2 cellular contexts compared by ENCODE assay signal in the genomic region with DNA sequence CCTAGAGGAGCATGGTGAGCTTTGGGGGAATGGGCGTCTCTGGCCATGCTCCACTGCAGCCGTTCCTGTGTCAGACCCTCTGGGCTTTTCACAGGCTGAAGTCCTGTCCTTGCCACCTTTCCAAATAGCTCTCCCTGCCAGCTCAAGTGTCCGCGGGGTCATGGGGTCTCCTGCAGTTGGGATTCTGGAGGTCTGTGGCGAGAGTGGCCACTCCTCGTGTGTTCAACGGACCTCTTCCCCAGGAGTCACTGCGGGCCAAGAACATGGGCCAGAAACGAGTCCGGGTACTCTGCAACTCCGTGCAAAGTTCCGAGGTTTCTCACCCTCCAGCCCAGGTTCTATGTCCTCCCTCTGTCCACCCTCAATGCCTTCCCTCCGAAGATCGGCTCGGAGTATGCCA.
TF ChIP-seq lines count a peak whose summit lies in the region.

No MANE protein-coding gene starts in this region.

TF ChIP-seq in K562, 482 proteins besides CTCF, POLR2A, EP300 and RAD21:
- TF ChIP-seq SRSF7 (optimal IDR thresholded peaks at IDR 0.05; ENCODE audit: low read depth, low read length) = no peak
- no peak for TF ChIP-seq ZNF75A (CRISPR knock-in tag; IDR thresholded peaks at IDR 0.05)
- TF ChIP-seq TGIF2 (CRISPR knock-in tag; IDR thresholded peaks at IDR 0.05) = no peak
- no peak for TF ChIP-seq ZNF589 (CRISPR knock-in tag; IDR thresholded peaks at IDR 0.05; ENCODE audit: low read depth)
- no peak for TF ChIP-seq SRSF9 (IDR thresholded peaks at IDR 0.05; ENCODE audit: borderline replicate concordance, low read depth, low read length)
- no peak for TF ChIP-seq CCNT2 (IDR thresholded peaks at IDR 0.05; ENCODE audit: borderline replicate concordance, extremely low read depth, insufficient read length, low read depth, low read length)
- TF ChIP-seq MAFG (tag; conservative IDR thresholded peaks at IDR 0.05) = no peak
- TF ChIP-seq ARNT (IDR thresholded peaks at IDR 0.05) = no peak
- no peak for TF ChIP-seq BACH1 (tag; IDR thresholded peaks at IDR 0.05)
- no peak for TF ChIP-seq ZFP30 (CRISPR knock-in tag; IDR thresholded peaks at IDR 0.05; ENCODE audit: borderline replicate concordance)
- no peak for TF ChIP-seq SNRNP70 (optimal IDR thresholded peaks at IDR 0.05; ENCODE audit: low read depth, low read length)
- TF ChIP-seq, protein P1, sequence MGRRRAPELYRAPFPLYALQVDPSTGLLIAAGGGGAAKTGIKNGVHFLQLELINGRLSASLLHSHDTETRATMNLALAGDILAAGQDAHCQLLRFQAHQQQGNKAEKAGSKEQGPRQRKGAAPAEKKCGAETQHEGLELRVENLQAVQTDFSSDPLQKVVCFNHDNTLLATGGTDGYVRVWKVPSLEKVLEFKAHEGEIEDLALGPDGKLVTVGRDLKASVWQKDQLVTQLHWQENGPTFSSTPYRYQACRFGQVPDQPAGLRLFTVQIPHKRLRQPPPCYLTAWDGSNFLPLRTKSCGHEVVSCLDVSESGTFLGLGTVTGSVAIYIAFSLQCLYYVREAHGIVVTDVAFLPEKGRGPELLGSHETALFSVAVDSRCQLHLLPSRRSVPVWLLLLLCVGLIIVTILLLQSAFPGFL (CRISPR knock-in tag; IDR thresholded peaks at IDR 0.05) = no peak
- no peak for TF ChIP-seq TBP (optimal IDR thresholded peaks at IDR 0.05; ENCODE audit: low read depth, low read length)
- no peak for TF ChIP-seq SAFB (IDR thresholded peaks at IDR 0.05; ENCODE audit: borderline replicate concordance, low read depth, low read length)
- no peak for TF ChIP-seq TEAD2 (tag; IDR thresholded peaks at IDR 0.05)
- no peak for TF ChIP-seq ARHGAP35 (IDR thresholded peaks at IDR 0.05; ENCODE audit: partially characterized antibody)
- no peak for TF ChIP-seq HDAC6 (IDR thresholded peaks at IDR 0.05; ENCODE audit: low read depth, low read length)
- TF ChIP-seq SLC30A9 (CRISPR knock-in tag; IDR thresholded peaks at IDR 0.05) = no peak

TF ChIP-seq in WTC11, 78 proteins besides CTCF, POLR2A, EP300 and RAD21:
- TF ChIP-seq, protein P2, sequence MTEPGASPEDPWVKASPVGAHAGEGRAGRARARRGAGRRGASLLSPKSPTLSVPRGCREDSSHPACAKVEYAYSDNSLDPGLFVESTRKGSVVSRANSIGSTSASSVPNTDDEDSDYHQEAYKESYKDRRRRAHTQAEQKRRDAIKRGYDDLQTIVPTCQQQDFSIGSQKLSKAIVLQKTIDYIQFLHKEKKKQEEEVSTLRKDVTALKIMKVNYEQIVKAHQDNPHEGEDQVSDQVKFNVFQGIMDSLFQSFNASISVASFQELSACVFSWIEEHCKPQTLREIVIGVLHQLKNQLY (CRISPR knock-in tag; IDR thresholded peaks at IDR 0.05) = no peak
- no peak for TF ChIP-seq ZNF219 (CRISPR knock-in tag; IDR thresholded peaks at IDR 0.05; ENCODE audit: borderline replicate concordance)
- no peak for TF ChIP-seq FOXJ3 (CRISPR knock-in tag; IDR thresholded peaks at IDR 0.05; ENCODE audit: borderline replicate concordance)
- TF ChIP-seq, protein P3, sequence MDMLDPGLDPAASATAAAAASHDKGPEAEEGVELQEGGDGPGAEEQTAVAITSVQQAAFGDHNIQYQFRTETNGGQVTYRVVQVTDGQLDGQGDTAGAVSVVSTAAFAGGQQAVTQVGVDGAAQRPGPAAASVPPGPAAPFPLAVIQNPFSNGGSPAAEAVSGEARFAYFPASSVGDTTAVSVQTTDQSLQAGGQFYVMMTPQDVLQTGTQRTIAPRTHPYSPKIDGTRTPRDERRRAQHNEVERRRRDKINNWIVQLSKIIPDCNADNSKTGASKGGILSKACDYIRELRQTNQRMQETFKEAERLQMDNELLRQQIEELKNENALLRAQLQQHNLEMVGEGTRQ (CRISPR knock-in tag; IDR thresholded peaks at IDR 0.05) = no peak
- TF ChIP-seq, protein P4, sequence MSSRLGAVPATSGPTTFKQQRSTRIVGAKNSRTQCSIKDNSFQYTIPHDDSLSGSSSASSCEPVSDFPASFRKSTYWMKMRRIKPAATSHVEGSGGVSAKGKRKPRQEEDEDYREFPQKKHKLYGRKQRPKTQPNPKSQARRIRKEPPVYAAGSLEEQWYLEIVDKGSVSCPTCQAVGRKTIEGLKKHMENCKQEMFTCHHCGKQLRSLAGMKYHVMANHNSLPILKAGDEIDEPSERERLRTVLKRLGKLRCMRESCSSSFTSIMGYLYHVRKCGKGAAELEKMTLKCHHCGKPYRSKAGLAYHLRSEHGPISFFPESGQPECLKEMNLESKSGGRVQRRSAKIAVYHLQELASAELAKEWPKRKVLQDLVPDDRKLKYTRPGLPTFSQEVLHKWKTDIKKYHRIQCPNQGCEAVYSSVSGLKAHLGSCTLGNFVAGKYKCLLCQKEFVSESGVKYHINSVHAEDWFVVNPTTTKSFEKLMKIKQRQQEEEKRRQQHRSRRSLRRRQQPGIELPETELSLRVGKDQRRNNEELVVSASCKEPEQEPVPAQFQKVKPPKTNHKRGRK (CRISPR knock-in tag; IDR thresholded peaks at IDR 0.05; ENCODE audit: borderline replicate concordance) = no peak
- TF ChIP-seq TEAD4 (CRISPR knock-in tag; IDR thresholded peaks at IDR 0.05) = no peak
- TF ChIP-seq, protein P1 (CRISPR knock-in tag; IDR thresholded peaks at IDR 0.05; ENCODE audit: borderline replicate concordance) = no peak
- TF ChIP-seq, protein P5, sequence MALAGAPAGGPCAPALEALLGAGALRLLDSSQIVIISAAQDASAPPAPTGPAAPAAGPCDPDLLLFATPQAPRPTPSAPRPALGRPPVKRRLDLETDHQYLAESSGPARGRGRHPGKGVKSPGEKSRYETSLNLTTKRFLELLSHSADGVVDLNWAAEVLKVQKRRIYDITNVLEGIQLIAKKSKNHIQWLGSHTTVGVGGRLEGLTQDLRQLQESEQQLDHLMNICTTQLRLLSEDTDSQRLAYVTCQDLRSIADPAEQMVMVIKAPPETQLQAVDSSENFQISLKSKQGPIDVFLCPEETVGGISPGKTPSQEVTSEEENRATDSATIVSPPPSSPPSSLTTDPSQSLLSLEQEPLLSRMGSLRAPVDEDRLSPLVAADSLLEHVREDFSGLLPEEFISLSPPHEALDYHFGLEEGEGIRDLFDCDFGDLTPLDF (CRISPR knock-in tag; IDR thresholded peaks at IDR 0.05) = no peak
- no peak for TF ChIP-seq OVOL2 (CRISPR knock-in tag; IDR thresholded peaks at IDR 0.05; ENCODE audit: borderline replicate concordance)
- TF ChIP-seq, protein P6, sequence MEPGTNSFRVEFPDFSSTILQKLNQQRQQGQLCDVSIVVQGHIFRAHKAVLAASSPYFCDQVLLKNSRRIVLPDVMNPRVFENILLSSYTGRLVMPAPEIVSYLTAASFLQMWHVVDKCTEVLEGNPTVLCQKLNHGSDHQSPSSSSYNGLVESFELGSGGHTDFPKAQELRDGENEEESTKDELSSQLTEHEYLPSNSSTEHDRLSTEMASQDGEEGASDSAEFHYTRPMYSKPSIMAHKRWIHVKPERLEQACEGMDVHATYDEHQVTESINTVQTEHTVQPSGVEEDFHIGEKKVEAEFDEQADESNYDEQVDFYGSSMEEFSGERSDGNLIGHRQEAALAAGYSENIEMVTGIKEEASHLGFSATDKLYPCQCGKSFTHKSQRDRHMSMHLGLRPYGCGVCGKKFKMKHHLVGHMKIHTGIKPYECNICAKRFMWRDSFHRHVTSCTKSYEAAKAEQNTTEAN (CRISPR knock-in tag; IDR thresholded peaks at IDR 0.05) = no peak
- no peak for TF ChIP-seq CREM (CRISPR knock-in tag; IDR thresholded peaks at IDR 0.05)
- TF ChIP-seq, protein P7, sequence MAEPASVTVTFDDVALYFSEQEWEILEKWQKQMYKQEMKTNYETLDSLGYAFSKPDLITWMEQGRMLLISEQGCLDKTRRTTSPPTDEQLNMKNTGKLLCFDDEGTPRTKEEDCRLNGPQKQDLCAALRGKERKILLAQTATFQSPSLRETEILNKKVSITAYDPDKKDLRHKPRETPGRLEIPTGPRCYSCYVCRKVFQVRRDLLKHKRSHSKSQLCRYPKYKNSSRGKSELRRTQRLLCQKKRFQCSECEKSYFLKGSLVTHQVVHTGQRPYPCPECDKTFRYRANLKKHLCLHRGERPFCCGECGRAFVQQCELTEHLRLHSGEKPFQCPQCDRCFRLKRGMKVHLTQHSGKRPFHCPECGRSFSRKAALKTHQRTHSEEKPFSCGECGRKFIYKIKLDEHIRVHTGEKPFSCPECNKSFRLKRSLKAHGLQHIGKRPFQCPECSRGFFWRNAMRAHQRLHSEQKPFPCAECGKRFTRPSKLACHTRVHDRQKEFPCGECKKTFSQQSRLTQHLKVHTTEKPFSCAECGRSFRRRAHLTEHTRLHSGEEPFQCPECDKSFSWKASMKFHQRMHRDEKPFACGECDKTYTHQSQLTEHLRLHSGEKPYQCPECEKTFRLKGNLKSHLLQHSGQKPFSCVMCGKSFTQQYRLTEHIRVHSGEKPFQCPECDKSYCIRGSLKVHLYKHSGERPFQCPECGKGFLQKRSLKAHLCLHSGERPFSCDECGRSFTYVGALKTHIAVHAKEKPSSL (CRISPR knock-in tag; conservative IDR thresholded peaks at IDR 0.05) = no peak
- TF ChIP-seq RELA (CRISPR knock-in tag; IDR thresholded peaks at IDR 0.05; ENCODE audit: borderline replicate concordance) = no peak
- TF ChIP-seq JUN (CRISPR knock-in tag; IDR thresholded peaks at IDR 0.05) = no peak
- no peak for TF ChIP-seq ZNF121 (CRISPR knock-in tag; IDR thresholded peaks at IDR 0.05)
